24 cellular contexts compared by ENCODE assay signal in the genomic region with DNA sequence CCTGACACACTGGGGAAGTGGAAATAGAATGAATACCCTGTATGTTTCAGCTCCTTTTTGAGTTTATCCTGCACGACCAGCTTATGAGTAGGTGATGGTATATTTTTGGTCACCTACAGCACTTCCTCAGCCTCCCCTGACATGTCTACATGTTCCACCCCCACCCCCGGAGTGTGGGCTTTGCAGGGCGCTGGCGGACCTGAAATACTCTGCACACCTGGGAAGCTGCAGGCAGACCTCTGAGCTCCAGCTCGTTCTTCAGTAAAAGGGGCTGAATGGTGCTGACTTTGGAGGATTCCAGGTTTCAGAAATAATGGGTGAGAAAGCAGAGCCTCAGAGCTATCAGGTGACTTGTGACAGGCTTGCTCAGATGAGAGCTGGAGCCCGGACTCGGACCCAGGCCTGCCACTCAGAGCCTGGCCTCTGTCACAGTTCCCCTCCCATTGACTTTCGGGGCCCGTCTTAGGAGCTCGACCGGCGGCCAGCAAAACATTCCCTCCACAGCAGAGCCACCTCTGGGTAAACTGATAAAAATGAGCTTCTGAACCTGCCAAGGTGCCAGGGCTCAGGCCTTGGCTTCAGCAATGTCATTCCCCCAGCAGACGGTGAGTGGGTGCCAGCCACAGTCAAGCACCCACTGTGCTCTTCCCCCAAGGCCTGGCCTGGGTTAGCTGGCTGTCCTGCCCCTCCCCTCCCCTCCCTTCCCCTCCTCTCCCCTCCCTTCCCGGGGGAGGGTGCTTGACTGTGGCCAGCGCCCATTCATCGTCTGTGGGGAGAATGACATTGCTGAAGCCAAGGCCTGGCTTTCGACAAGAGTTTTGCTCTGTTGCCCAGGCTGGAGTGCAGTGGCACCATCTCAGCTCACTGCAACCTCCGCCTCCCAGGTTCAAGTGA. TPM values are rescaled to one million over a fixed set of nuclear protein-coding genes. Genes with fewer than 3 reads are reported as not detected.
DNase-seq lines count a peak whose midpoint lies in the region; ATAC-seq, FAIRE-seq and TF ChIP-seq lines count a peak whose summit lies in the region.
"Had no signal": no experiment of that assay in that cellular context is flagged by ENCODE, and none has a peak within 500 bp of the region (broad histone marks: within the 10 kb centered on the region; RNA-seq: fewer than 3 reads in every experiment).

No MANE protein-coding gene starts in this region.

- TF ChIP-seq EP300 in suprapubic skin (IDR thresholded peaks at IDR 0.05) = no peak

- POLR2A ChIA-PET in activated CD8-positive, alpha-beta T cell treated with anti-CD3 and anti-CD28 coated beads, Interleukin-2, amount 10 ng/mL, durations not matched to agents 7 days and 5 days (lab: Charles Lee) = no interaction called here

- TF ChIP-seq CTCF in NB4 (IDR thresholded peaks at IDR 0.05; ENCODE audit: low read depth, low read length) = no peak
- TF ChIP-seq CTCF in suprapubic skin (IDR thresholded peaks at IDR 0.05) = no peak
- no peak for TF ChIP-seq CTCF in pancreas (IDR thresholded peaks at IDR 0.05)

- H3K4me1 ChIP-seq in suprapubic skin = peaks cover 22% of the 10 kb centered on the region
- peaks cover 0 to 14% (median 13%) of the 10 kb centered on the region in 3 donors for H3K4me1 ChIP-seq in pancreas
- H3K4me1 ChIP-seq: uterus had no signal

- H3K27ac Mint-ChIP-seq in activated CD8-positive, alpha-beta T cell treated with anti-CD3 and anti-CD28 coated beads, Interleukin-2, amount 10 ng/mL, durations not matched to agents 7 days and 5 days = peak overlapping the region; percentile 30
- H3K27ac Mint-ChIP-seq: activated CD4-positive, alpha-beta T cell treated with anti-CD3 and anti-CD28 coated beads for 36 hours; nephron progenitor cell had no signal

- H3K4me1 Mint-ChIP-seq in activated CD8-positive, alpha-beta T cell treated with anti-CD3 and anti-CD28 coated beads, Interleukin-2, amount 10 ng/mL, durations not matched to agents 7 days and 5 days (ENCODE audit: low read depth) = peaks cover 16% of the 10 kb centered on the region

- ATAC-seq in activated CD8-positive, alpha-beta T cell treated with anti-CD3 and anti-CD28 coated beads, Interleukin-2, amount 10 ng/mL, durations not matched to agents 7 days and 5 days = no peak
- ATAC-seq in left lobe of liver (peak; percentile 2), GM18873 (IDR thresholded peaks at IDR 0.05; ENCODE audit: low FRiP score, unreplicated experiment) (no peak), pancreas (no peak)
- ATAC-seq: activated CD4-positive, alpha-beta T cell treated with anti-CD3 and anti-CD28 coated beads for 36 hours; Panc1 had no signal

- 73% methylated on average over 18 of the region's 18 CpGs for WGBS in suprapubic skin
- WGBS in pancreas, 2 donors = 87 to 89% methylated on average over 16 to 18 of the region's 18 CpGs

- H3K36me3 Mint-ChIP-seq in activated CD8-positive, alpha-beta T cell treated with anti-CD3 and anti-CD28 coated beads, Interleukin-2, amount 10 ng/mL, durations not matched to agents 7 days and 5 days (ENCODE audit: low read depth) = peaks cover 22% of the 10 kb centered on the region

- FAIRE-seq in pancreas (lab: Jason Lieb, UNC) = no peak
- FAIRE-seq: D721Med had no signal

- CTCF ChIA-PET in activated CD8-positive, alpha-beta T cell treated with anti-CD3 and anti-CD28 coated beads, Interleukin-2, amount 10 ng/mL, durations not matched to agents 7 days and 5 days (lab: Charles Lee) = interaction anchor here (1.1 to 1.4 kb wide), 3 partner anchors 8 to 46 kb away, joined by 3 to 5 read pairs (median 4); no protein-coding TSS in a partner anchor

- peak; percentile 72 for DNase-seq in NB4 (ENCODE audit: low read depth)
- no peak for DNase-seq in activated CD8-positive, alpha-beta T cell treated with anti-CD3 and anti-CD28 coated beads, Interleukin-2, amount 10 ng/mL, durations not matched to agents 7 days and 5 days
- DNase-seq in left lobe of liver (ENCODE audit: low spot score) = no peak
- peak in 1 of 2 donors; percentile 58 for DNase-seq in suprapubic skin (ENCODE audit: low spot score in 2 of 2)
- no peak for DNase-seq in pancreas
- no peak for DNase-seq in NCI-H524 treated with DMSO at 0.1 percent for 48 hours (lab: John Stamatoyannopoulos, UW)
- DNase-seq: activated CD4-positive, alpha-beta T cell treated with anti-CD3 and anti-CD28 coated beads for 36 hours; activated gamma-delta T cell; amniotic stem cell; central memory CD4-positive, alpha-beta T cell; immature natural killer cell; Karpas-422; NCI-H1092 treated with DMSO at 0.1 percent for 48 hours; NCI-H2107; NCI-H748 treated with DMSO at 0.1 percent for 48 hours; nephron progenitor cell; SK-N-SH; stimulated activated naive CD4-positive, alpha-beta T cell; T-helper 9 cell; uterus had no signal

- no peak overlapping the region for H3K4me3 Mint-ChIP-seq in activated CD8-positive, alpha-beta T cell treated with anti-CD3 and anti-CD28 coated beads, Interleukin-2, amount 10 ng/mL, durations not matched to agents 7 days and 5 days
- H3K4me3 Mint-ChIP-seq: activated CD4-positive, alpha-beta T cell treated with anti-CD3 and anti-CD28 coated beads for 36 hours; nephron progenitor cell had no signal

- no peak for TF ChIP-seq POLR2A in NB4 (IDR thresholded peaks at IDR 0.05; ENCODE audit: extremely low read depth, insufficient read length)
- no peak for TF ChIP-seq POLR2A in suprapubic skin (IDR thresholded peaks at IDR 0.05)

- H3K9me3 ChIP-seq in suprapubic skin (no peaks in the 10 kb centered on the region), pancreas (no peaks in the 10 kb centered on the region)
- H3K9me3 ChIP-seq: SK-N-SH, uterus had no signal

- H3K27me3 ChIP-seq in suprapubic skin (no peaks in the 10 kb centered on the region), pancreas (no peaks in the 10 kb centered on the region)
- H3K27me3 ChIP-seq: uterus had no signal

- H3K4me3 ChIP-seq in NB4 (ENCODE audit: low read depth, low read length) = no peak overlapping the region
- H3K4me3 ChIP-seq in suprapubic skin = no peak overlapping the region
- H3K4me3 ChIP-seq in pancreas = no peak overlapping the region
- H3K4me3 ChIP-seq: uterus had no signal

- H3K36me3 ChIP-seq in suprapubic skin (no peaks in the 10 kb centered on the region), pancreas (no peaks in the 10 kb centered on the region)
- H3K36me3 ChIP-seq: uterus had no signal

- intact Hi-C loops in pancreas (cut with DNase I) = no loop called here

- H3K9me3 Mint-ChIP-seq in activated CD8-positive, alpha-beta T cell treated with anti-CD3 and anti-CD28 coated beads, Interleukin-2, amount 10 ng/mL, durations not matched to agents 7 days and 5 days (ENCODE audit: insufficient read depth) = no peaks in the 10 kb centered on the region
- H3K9me3 Mint-ChIP-seq: immature natural killer cell, nephron progenitor cell had no signal

- H3K27me3 Mint-ChIP-seq in activated CD8-positive, alpha-beta T cell treated with anti-CD3 and anti-CD28 coated beads, Interleukin-2, amount 10 ng/mL, durations not matched to agents 7 days and 5 days (ENCODE audit: low read depth) = no peaks in the 10 kb centered on the region
- H3K27me3 Mint-ChIP-seq: activated CD4-positive, alpha-beta T cell treated with anti-CD3 and anti-CD28 coated beads for 36 hours had no signal

- peak overlapping the region; percentile 69 for H3K27ac ChIP-seq in suprapubic skin
- H3K27ac ChIP-seq in pancreas = no peak overlapping the region
- H3K27ac ChIP-seq: uterus had no signal

RNA-seq across cellular contexts. Expression of gene DOP1B, which starts 30.1 kb away (rescaled TPM):
- 10 to 100 TPM; 30.3 to 30.9 TPM for total RNA-seq in activated CD8-positive, alpha-beta T cell treated with anti-CD3 and anti-CD28 coated beads, Interleukin-2, amount 10 ng/mL, durations not matched to agents 7 days and 5 days
- total RNA-seq in left lobe of liver (23.6 TPM), suprapubic skin (10 to 100 TPM; 23.8 to 49.6 (median 34.8) TPM), pancreas (10 to 100 TPM in 2 of 6 donors, 1 to 10 TPM in 4; 5.1 to 15.4 (median 7.2) TPM)
- polyA plus RNA-seq in pancreas = 1 to 10 TPM; 3.1 to 4.5 TPM

RNA-seq across cellular contexts. Expression of gene CBR3, which starts 51.9 kb away (rescaled TPM):
- 10 to 100 TPM; 29.6 to 32.3 TPM for total RNA-seq in activated CD8-positive, alpha-beta T cell treated with anti-CD3 and anti-CD28 coated beads, Interleukin-2, amount 10 ng/mL, durations not matched to agents 7 days and 5 days
- total RNA-seq in left lobe of liver = not detected
- total RNA-seq in suprapubic skin = 10 to 100 TPM; 24.9 to 45.2 (median 32.0) TPM
- total RNA-seq in pancreas = 1 to 10 TPM in 2 of 6 donors, under 1 TPM in 4; 0.16 to 2.4 (median 0.84) TPM
- 1 to 10 TPM; 1.4 to 2.4 TPM for polyA plus RNA-seq in pancreas
- total RNA-seq: HT-29 had no signal

Comparison
In these comparisons a context has a peak if more than half of its experiments do, and no peak if none do; other contexts are left out.
1. RNA of gene CBR3, which starts 51.9 kb away (total RNA-seq): 24.9 to 45.2 TPM in suprapubic skin and 29.6 to 32.3 TPM in activated CD8-positive, alpha-beta T cell treated with anti-CD3 and anti-CD28 coated beads, Interleukin-2, amount 10 ng/mL, durations not matched to agents 7 days and 5 days; 0.16 to 2.4 TPM in pancreas and not detected in left lobe of liver (single experiment); every median in the first group is over 4 times any median in the second.